Comparison of ENCODE assay signal across 1 cellular context in the genomic region with DNA sequence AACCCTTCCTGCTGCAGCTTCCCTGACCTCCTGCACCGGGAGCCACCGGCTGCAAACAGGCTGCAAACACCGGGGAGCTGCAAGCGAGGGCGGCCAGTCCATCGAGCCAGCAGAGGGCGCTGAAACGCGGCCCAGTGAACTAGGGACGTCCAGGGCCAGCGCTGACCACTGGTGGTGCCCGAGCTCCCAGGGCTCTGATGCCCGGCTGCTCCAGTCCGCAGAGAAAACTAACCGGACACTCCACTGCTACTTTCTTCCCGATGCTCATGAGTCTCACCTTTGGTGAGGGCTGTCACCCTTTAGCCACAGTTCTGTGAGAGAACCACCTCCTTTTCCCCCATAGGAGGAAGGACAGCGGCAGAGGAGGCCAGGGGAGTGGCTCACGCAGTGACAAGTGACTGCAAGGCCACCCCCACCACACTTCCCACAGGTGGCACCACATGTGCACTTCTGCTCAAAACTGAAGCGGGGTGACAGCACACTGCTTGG.
TF ChIP-seq lines count a peak whose summit lies in the region.

No MANE protein-coding gene starts in this region.

TF ChIP-seq in HepG2, 621 proteins besides CTCF, POLR2A, EP300 and RAD21 (continued from another document and continues in another):
- TF ChIP-seq KDM2A (CRISPR knock-in tag; IDR thresholded peaks at IDR 0.05; ENCODE audit: borderline replicate concordance, low read depth): peak; percentile 85
- TF ChIP-seq, protein P1, sequence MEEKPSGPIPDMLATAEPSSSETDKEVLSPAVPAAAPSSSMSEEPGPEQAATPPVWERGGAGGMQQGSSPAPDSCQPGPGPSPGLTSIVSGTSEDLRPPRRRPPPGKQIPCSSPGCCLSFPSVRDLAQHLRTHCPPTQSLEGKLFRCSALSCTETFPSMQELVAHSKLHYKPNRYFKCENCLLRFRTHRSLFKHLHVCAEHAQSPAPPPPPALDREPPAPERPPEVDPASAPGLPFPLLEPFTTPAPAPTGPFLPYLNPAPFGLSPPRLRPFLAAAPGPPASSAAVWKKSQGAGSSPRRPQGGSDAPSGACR (CRISPR knock-in tag; IDR thresholded peaks at IDR 0.05): no peak
- TF ChIP-seq CBX1 (IDR thresholded peaks at IDR 0.05; ENCODE audit: low read depth): peak; percentile 32
- 0 out of 2 replicates have a peak, but pooled peaks have one; percentile 41 for TF ChIP-seq GATAD1 (CRISPR knock-in tag; IDR thresholded peaks at IDR 0.05)
- TF ChIP-seq, protein P2, sequence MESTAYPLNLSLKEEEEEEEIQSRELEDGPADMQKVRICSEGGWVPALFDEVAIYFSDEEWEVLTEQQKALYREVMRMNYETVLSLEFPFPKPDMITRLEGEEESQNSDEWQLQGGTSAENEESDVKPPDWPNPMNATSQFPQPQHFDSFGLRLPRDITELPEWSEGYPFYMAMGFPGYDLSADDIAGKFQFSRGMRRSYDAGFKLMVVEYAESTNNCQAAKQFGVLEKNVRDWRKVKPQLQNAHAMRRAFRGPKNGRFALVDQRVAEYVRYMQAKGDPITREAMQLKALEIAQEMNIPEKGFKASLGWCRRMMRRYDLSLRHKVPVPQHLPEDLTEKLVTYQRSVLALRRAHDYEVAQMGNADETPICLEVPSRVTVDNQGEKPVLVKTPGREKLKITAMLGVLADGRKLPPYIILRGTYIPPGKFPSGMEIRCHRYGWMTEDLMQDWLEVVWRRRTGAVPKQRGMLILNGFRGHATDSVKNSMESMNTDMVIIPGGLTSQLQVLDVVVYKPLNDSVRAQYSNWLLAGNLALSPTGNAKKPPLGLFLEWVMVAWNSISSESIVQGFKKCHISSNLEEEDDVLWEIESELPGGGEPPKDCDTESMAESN (CRISPR knock-in tag; conservative IDR thresholded peaks at IDR 0.05): no peak
- peak; percentile 50; the same call in 1 of the 2 replicates for TF ChIP-seq MYC (CRISPR knock-in tag; IDR thresholded peaks at IDR 0.05; ENCODE audit: borderline replicate concordance)
- peak; percentile 66 for TF ChIP-seq ZFX (CRISPR knock-in tag; IDR thresholded peaks at IDR 0.05; ENCODE audit: low read depth)
- TF ChIP-seq SKI (IDR thresholded peaks at IDR 0.05; ENCODE audit: partially characterized antibody): no peak
- no peak for TF ChIP-seq CCDC6 (CRISPR knock-in tag; IDR thresholded peaks at IDR 0.05)
- no peak for TF ChIP-seq ZNF547 (CRISPR knock-in tag; IDR thresholded peaks at IDR 0.05)
- TF ChIP-seq, protein P3, sequence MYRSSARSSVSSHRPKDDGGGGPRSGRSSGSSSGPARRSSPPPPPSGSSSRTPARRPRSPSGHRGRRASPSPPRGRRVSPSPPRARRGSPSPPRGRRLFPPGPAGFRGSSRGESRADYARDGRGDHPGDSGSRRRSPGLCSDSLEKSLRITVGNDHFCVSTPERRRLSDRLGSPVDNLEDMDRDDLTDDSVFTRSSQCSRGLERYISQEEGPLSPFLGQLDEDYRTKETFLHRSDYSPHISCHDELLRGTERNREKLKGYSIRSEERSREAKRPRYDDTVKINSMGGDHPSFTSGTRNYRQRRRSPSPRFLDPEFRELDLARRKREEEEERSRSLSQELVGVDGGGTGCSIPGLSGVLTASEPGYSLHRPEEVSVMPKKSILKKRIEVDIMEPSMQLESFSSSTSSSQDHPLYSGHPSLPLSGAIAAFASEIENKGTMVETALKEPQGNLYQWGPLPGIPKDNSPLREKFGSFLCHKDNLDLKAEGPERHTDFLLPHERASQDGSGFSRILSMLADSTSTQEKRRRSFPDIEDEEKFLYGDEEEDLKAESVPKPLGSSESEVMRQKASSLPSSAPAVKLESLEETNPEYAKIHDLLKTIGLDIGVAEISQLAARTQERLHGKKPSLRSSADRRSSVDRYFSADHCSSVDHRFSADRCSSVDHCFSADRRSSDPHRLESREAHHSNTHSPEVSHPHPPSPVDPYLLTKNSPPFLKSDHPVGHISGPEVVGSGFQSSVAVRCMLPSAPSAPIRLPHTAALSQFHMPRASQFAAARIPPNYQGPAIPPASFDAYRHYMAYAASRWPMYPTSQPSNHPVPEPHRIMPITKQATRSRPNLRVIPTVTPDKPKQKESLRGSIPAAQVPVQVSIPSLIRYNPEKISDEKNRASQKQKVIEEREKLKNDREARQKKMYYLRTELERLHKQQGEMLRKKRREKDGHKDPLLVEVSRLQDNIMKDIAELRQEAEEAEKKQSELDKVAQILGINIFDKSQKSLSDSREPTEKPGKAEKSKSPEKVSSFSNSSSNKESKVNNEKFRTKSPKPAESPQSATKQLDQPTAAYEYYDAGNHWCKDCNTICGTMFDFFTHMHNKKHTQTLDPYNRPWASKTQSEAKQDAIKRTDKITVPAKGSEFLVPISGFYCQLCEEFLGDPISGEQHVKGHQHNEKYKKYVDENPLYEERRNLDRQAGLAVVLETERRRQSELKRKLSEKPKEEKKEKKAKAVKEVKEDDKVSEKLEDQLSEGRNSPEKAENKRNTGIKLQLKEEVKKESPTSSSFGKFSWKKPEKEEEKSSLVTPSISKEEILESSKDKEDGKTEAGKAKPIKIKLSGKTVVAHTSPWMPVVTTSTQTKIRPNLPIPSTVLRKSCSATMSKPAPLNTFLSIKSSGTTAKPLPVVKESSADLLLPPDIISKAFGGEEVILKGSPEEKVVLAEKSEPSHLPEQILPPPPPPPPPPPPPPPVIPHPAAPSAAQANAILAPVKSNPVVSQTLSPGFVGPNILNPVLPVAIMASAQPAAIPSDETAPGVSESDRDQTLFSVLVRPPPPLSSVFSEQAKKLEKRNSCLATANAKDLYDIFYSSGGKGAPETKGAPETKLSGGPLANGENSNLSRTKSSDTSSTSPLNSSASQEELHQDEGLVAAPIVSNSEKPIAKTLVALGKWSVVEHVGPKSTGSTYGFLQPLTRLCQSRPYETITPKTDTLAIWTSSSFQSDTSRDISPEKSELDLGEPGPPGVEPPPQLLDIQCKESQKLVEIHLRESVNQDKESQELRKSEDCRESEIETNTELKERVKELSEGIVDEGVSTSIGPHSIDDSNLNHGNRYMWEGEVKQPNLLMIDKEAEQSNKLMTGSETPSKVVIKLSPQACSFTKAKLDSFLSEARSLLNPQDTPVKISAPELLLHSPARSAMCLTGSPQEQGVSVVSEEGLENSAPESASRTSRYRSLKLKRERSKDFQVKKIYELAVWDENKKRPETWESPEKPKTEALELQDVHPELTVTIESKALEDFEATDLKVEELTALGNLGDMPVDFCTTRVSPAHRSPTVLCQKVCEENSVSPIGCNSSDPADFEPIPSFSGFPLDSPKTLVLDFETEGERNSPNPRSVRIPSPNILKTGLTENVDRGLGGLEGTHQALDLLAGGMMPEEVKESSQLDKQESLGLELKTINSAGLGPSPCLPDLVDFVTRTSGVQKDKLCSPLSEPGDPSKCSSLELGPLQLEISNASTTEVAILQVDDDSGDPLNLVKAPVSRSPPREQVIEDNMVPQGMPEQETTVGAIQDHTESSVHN (CRISPR knock-in tag; IDR thresholded peaks at IDR 0.05): no peak
- TF ChIP-seq, protein P4, sequence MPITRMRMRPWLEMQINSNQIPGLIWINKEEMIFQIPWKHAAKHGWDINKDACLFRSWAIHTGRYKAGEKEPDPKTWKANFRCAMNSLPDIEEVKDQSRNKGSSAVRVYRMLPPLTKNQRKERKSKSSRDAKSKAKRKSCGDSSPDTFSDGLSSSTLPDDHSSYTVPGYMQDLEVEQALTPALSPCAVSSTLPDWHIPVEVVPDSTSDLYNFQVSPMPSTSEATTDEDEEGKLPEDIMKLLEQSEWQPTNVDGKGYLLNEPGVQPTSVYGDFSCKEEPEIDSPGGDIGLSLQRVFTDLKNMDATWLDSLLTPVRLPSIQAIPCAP (CRISPR knock-in tag; IDR thresholded peaks at IDR 0.05; ENCODE audit: low read depth): no peak
- no peak for TF ChIP-seq KLF6 (CRISPR knock-in tag; IDR thresholded peaks at IDR 0.05)
- no peak for TF ChIP-seq ZNF20 (CRISPR knock-in tag; IDR thresholded peaks at IDR 0.05)
- no peak for TF ChIP-seq CHD2 (IDR thresholded peaks at IDR 0.05; ENCODE audit: low read depth, low read length)
- no peak for TF ChIP-seq ATF1 (CRISPR knock-in tag; IDR thresholded peaks at IDR 0.05)
- TF ChIP-seq, protein P5, sequence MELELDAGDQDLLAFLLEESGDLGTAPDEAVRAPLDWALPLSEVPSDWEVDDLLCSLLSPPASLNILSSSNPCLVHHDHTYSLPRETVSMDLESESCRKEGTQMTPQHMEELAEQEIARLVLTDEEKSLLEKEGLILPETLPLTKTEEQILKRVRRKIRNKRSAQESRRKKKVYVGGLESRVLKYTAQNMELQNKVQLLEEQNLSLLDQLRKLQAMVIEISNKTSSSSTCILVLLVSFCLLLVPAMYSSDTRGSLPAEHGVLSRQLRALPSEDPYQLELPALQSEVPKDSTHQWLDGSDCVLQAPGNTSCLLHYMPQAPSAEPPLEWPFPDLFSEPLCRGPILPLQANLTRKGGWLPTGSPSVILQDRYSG (CRISPR knock-in tag; IDR thresholded peaks at IDR 0.05): no peak
- TF ChIP-seq, protein P6, sequence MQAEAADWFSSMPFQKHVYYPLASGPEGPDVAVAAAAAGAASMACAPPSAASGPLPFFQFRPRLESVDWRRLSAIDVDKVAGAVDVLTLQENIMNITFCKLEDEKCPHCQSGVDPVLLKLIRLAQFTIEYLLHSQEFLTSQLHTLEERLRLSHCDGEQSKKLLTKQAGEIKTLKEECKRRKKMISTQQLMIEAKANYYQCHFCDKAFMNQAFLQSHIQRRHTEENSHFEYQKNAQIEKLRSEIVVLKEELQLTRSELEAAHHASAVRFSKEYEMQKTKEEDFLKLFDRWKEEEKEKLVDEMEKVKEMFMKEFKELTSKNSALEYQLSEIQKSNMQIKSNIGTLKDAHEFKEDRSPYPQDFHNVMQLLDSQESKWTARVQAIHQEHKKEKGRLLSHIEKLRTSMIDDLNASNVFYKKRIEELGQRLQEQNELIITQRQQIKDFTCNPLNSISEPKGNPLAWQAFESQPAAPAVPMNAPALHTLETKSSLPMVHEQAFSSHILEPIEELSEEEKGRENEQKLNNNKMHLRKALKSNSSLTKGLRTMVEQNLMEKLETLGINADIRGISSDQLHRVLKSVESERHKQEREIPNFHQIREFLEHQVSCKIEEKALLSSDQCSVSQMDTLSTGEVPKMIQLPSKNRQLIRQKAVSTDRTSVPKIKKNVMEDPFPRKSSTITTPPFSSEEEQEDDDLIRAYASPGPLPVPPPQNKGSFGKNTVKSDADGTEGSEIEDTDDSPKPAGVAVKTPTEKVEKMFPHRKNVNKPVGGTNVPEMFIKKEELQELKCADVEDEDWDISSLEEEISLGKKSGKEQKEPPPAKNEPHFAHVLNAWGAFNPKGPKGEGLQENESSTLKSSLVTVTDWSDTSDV (CRISPR knock-in tag; IDR thresholded peaks at IDR 0.05): no peak
- TF ChIP-seq, protein P7, sequence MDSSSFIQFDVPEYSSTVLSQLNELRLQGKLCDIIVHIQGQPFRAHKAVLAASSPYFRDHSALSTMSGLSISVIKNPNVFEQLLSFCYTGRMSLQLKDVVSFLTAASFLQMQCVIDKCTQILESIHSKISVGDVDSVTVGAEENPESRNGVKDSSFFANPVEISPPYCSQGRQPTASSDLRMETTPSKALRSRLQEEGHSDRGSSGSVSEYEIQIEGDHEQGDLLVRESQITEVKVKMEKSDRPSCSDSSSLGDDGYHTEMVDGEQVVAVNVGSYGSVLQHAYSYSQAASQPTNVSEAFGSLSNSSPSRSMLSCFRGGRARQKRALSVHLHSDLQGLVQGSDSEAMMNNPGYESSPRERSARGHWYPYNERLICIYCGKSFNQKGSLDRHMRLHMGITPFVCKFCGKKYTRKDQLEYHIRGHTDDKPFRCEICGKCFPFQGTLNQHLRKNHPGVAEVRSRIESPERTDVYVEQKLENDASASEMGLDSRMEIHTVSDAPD (CRISPR knock-in tag; IDR thresholded peaks at IDR 0.05): no peak
- no peak for TF ChIP-seq ATRX (CRISPR knock-in tag; IDR thresholded peaks at IDR 0.05; ENCODE audit: borderline replicate concordance)
- TF ChIP-seq, protein P8, sequence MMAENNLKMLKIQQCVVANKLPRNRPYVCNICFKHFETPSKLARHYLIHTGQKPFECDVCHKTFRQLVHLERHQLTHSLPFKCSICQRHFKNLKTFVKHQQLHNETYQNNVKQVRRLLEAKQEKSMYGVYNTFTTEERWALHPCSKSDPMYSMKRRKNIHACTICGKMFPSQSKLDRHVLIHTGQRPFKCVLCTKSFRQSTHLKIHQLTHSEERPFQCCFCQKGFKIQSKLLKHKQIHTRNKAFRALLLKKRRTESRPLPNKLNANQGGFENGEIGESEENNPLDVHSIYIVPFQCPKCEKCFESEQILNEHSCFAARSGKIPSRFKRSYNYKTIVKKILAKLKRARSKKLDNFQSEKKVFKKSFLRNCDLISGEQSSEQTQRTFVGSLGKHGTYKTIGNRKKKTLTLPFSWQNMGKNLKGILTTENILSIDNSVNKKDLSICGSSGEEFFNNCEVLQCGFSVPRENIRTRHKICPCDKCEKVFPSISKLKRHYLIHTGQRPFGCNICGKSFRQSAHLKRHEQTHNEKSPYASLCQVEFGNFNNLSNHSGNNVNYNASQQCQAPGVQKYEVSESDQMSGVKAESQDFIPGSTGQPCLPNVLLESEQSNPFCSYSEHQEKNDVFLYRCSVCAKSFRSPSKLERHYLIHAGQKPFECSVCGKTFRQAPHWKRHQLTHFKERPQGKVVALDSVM (CRISPR knock-in tag; IDR thresholded peaks at IDR 0.05): no peak
- TF ChIP-seq, protein P9, sequence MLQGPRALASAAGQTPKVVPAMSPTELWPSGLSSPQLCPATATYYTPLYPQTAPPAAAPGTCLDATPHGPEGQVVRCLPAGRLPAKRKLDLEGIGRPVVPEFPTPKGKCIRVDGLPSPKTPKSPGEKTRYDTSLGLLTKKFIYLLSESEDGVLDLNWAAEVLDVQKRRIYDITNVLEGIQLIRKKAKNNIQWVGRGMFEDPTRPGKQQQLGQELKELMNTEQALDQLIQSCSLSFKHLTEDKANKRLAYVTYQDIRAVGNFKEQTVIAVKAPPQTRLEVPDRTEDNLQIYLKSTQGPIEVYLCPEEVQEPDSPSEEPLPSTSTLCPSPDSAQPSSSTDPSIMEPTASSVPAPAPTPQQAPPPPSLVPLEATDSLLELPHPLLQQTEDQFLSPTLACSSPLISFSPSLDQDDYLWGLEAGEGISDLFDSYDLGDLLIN (CRISPR knock-in tag; IDR thresholded peaks at IDR 0.05; ENCODE audit: borderline replicate concordance): no peak
- TF ChIP-seq ZNF790 (CRISPR knock-in tag; IDR thresholded peaks at IDR 0.05; ENCODE audit: borderline replicate concordance): no peak
- TF ChIP-seq, protein P10, sequence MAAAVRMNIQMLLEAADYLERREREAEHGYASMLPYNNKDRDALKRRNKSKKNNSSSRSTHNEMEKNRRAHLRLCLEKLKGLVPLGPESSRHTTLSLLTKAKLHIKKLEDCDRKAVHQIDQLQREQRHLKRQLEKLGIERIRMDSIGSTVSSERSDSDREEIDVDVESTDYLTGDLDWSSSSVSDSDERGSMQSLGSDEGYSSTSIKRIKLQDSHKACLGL (CRISPR knock-in tag; IDR thresholded peaks at IDR 0.05): no peak
- TF ChIP-seq NFE2L1 (CRISPR knock-in tag; IDR thresholded peaks at IDR 0.05; ENCODE audit: borderline replicate concordance): no peak
- TF ChIP-seq ZNF3 (CRISPR knock-in tag; IDR thresholded peaks at IDR 0.05): no peak
- TF ChIP-seq, protein P11, sequence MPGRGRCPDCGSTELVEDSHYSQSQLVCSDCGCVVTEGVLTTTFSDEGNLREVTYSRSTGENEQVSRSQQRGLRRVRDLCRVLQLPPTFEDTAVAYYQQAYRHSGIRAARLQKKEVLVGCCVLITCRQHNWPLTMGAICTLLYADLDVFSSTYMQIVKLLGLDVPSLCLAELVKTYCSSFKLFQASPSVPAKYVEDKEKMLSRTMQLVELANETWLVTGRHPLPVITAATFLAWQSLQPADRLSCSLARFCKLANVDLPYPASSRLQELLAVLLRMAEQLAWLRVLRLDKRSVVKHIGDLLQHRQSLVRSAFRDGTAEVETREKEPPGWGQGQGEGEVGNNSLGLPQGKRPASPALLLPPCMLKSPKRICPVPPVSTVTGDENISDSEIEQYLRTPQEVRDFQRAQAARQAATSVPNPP (CRISPR knock-in tag; IDR thresholded peaks at IDR 0.05): no peak
- no peak for TF ChIP-seq RELA (CRISPR knock-in tag; IDR thresholded peaks at IDR 0.05)
- TF ChIP-seq NAIF1 (CRISPR knock-in tag; IDR thresholded peaks at IDR 0.05; ENCODE audit: borderline replicate concordance): no peak
- 0 out of 2 replicates have a peak, but pooled peaks have one; percentile 54 for TF ChIP-seq ZNF563 (CRISPR knock-in tag; IDR thresholded peaks at IDR 0.05)
- TF ChIP-seq RFX5 (IDR thresholded peaks at IDR 0.05; ENCODE audit: low read depth, low read length): no peak
- TF ChIP-seq PHF5A (CRISPR knock-in tag; IDR thresholded peaks at IDR 0.05; ENCODE audit: low read depth, unreplicated experiment): peak; percentile 45
- TF ChIP-seq EED (CRISPR knock-in tag; IDR thresholded peaks at IDR 0.05): no peak
